In genomic region chr22:41647771-41648170, GRCh38 we compare ENCODE assay signal across 21 cellular contexts. TPM values are rescaled to one million over a fixed set of nuclear protein-coding genes. Genes with fewer than 3 reads are reported as not detected.
DNase-seq lines count a peak whose midpoint lies in the region; ATAC-seq and TF ChIP-seq lines count a peak whose summit lies in the region.
"Had no signal": no experiment of that assay in that cellular context is flagged by ENCODE, and none has a peak within 500 bp of the region (broad histone marks: within the 10 kb centered on the region; RNA-seq: fewer than 3 reads in every experiment).

No MANE protein-coding gene starts in this region.

- intact Hi-C loops in esophagus squamous epithelium (cut with DNase I) = no loop called here

- 76 to 94% methylated on average over 2 of the region's 3 CpGs for WGBS in esophagus squamous epithelium, 2 donors

- H3K4me3 Mint-ChIP-seq in activated T-cell treated with anti-CD3 and anti-CD28 coated beads, Interleukin-2, amount 50 U/mL, for 72 hours = no peak overlapping the region
- H3K4me3 Mint-ChIP-seq in activated naive CD8-positive, alpha-beta T cell = no peak overlapping the region
- H3K4me3 Mint-ChIP-seq in activated naive CD8-positive, alpha-beta T cell treated with anti-CD3 and anti-CD28 coated beads, Interleukin-2, amount 50 U/mL, for 24 hours = no peak overlapping the region
- no peak overlapping the region for H3K4me3 Mint-ChIP-seq in activated T-helper 17 cell treated with anti-CD3 and anti-CD28 coated beads, Interleukin-2, amount 50 U/mL, for 72 hours
- H3K4me3 Mint-ChIP-seq in memory B cell = no peak overlapping the region
- H3K4me3 Mint-ChIP-seq: CD4-positive, CD25-positive, alpha-beta regulatory T cell; CD8-positive, alpha-beta memory T cell; GM23338; HFFc6 had no signal

- H3K27me3 Mint-ChIP-seq in activated T-cell treated with anti-CD3 and anti-CD28 coated beads, Interleukin-2, amount 50 U/mL, for 72 hours (ENCODE audit: low read depth) = no peaks in the 10 kb centered on the region
- H3K27me3 Mint-ChIP-seq in activated naive CD8-positive, alpha-beta T cell = no peaks in the 10 kb centered on the region
- H3K27me3 Mint-ChIP-seq in activated naive CD8-positive, alpha-beta T cell treated with anti-CD3 and anti-CD28 coated beads, Interleukin-2, amount 50 U/mL, for 24 hours = no peaks in the 10 kb centered on the region
- no peaks in the 10 kb centered on the region for H3K27me3 Mint-ChIP-seq in activated T-helper 17 cell treated with anti-CD3 and anti-CD28 coated beads, Interleukin-2, amount 50 U/mL, for 72 hours
- no peaks in the 10 kb centered on the region for H3K27me3 Mint-ChIP-seq in memory B cell
- H3K27me3 Mint-ChIP-seq: CD4-positive, CD25-positive, alpha-beta regulatory T cell; CD8-positive, alpha-beta memory T cell had no signal

- DNase-seq in activated T-cell treated with anti-CD3 and anti-CD28 coated beads, Interleukin-2, amount 50 U/mL, for 72 hours = no peak
- DNase-seq in activated T-cell treated with anti-CD3 and anti-CD28 coated beads, Interleukin-2, amount 50 U/mL, for 1 hour = no peak
- no peak for DNase-seq in activated naive CD8-positive, alpha-beta T cell treated with anti-CD3 and anti-CD28 coated beads, Interleukin-2, amount 50 U/mL, for 24 hours
- no peak for DNase-seq in memory B cell (ENCODE audit: low spot score in 2 of 2)
- DNase-seq in esophagus squamous epithelium (lab: John Stamatoyannopoulos, UW) = no peak
- DNase-seq: ACHN; BE2C; C1 segment of cervical spinal cord; CD8-positive, alpha-beta memory T cell; COR-L47; DMS 273 treated with DMSO at 0.1 percent for 48 hours; DMS53; DND-41; HFFc6 had no signal

- H3K4me1 ChIP-seq in esophagus squamous epithelium = no peaks in the 10 kb centered on the region
- H3K4me1 ChIP-seq: BE2C had no signal

- no peaks in the 10 kb centered on the region for H3K27me3 ChIP-seq in esophagus squamous epithelium
- H3K27me3 ChIP-seq: BE2C had no signal

- H3K9me3 Mint-ChIP-seq in activated T-cell treated with anti-CD3 and anti-CD28 coated beads, Interleukin-2, amount 50 U/mL, for 72 hours = no peaks in the 10 kb centered on the region
- no peaks in the 10 kb centered on the region for H3K9me3 Mint-ChIP-seq in activated naive CD8-positive, alpha-beta T cell (ENCODE audit: low read depth)
- no peaks in the 10 kb centered on the region for H3K9me3 Mint-ChIP-seq in activated naive CD8-positive, alpha-beta T cell treated with anti-CD3 and anti-CD28 coated beads, Interleukin-2, amount 50 U/mL, for 24 hours
- H3K9me3 Mint-ChIP-seq in activated T-helper 17 cell treated with anti-CD3 and anti-CD28 coated beads, Interleukin-2, amount 50 U/mL, for 72 hours = no peaks in the 10 kb centered on the region
- H3K9me3 Mint-ChIP-seq in memory B cell = no peaks in the 10 kb centered on the region
- H3K9me3 Mint-ChIP-seq: CD4-positive, CD25-positive, alpha-beta regulatory T cell; CD8-positive, alpha-beta memory T cell; GM23338; HFFc6 had no signal

- H3K36me3 Mint-ChIP-seq in activated T-cell treated with anti-CD3 and anti-CD28 coated beads, Interleukin-2, amount 50 U/mL, for 72 hours (ENCODE audit: insufficient read depth in 2 of 2) = peaks cover 13 to 33% of the 10 kb centered on the region in 2 donors
- H3K36me3 Mint-ChIP-seq in activated naive CD8-positive, alpha-beta T cell = no peaks in the 10 kb centered on the region
- H3K36me3 Mint-ChIP-seq in activated naive CD8-positive, alpha-beta T cell treated with anti-CD3 and anti-CD28 coated beads, Interleukin-2, amount 50 U/mL, for 24 hours (ENCODE audit: low read depth) = peaks cover 59% of the 10 kb centered on the region
- H3K36me3 Mint-ChIP-seq in activated T-helper 17 cell treated with anti-CD3 and anti-CD28 coated beads, Interleukin-2, amount 50 U/mL, for 72 hours (ENCODE audit: low read depth) = peaks cover 94% of the 10 kb centered on the region
- H3K36me3 Mint-ChIP-seq in memory B cell = peaks cover 20% of the 10 kb centered on the region

- H3K4me1 Mint-ChIP-seq in activated T-cell treated with anti-CD3 and anti-CD28 coated beads, Interleukin-2, amount 50 U/mL, for 72 hours (ENCODE audit: low read depth) = peaks cover 6% of the 10 kb centered on the region
- peaks cover 14% of the 10 kb centered on the region for H3K4me1 Mint-ChIP-seq in activated naive CD8-positive, alpha-beta T cell (ENCODE audit: low read depth)
- peaks cover 9% of the 10 kb centered on the region for H3K4me1 Mint-ChIP-seq in activated naive CD8-positive, alpha-beta T cell treated with anti-CD3 and anti-CD28 coated beads, Interleukin-2, amount 50 U/mL, for 24 hours
- peaks cover 6% of the 10 kb centered on the region for H3K4me1 Mint-ChIP-seq in activated T-helper 17 cell treated with anti-CD3 and anti-CD28 coated beads, Interleukin-2, amount 50 U/mL, for 72 hours
- peaks cover 3% of the 10 kb centered on the region for H3K4me1 Mint-ChIP-seq in memory B cell
- H3K4me1 Mint-ChIP-seq: GM23338 had no signal

- no peak overlapping the region for H3K4me3 ChIP-seq in esophagus squamous epithelium
- H3K4me3 ChIP-seq: GM12878, GM23338 had no signal

- H3K36me3 ChIP-seq in esophagus squamous epithelium = peaks cover 18 to 100% (median 40%) of the 10 kb centered on the region in 3 donors

- no peak for ATAC-seq in activated T-cell treated with anti-CD3 and anti-CD28 coated beads, Interleukin-2, amount 50 U/mL, for 72 hours (replicated peaks in 1 of 2)
- no peak for ATAC-seq in activated naive CD8-positive, alpha-beta T cell treated with anti-CD3 and anti-CD28 coated beads, Interleukin-2, amount 50 U/mL, for 24 hours
- no peak for ATAC-seq in activated T-helper 17 cell treated with anti-CD3 and anti-CD28 coated beads, Interleukin-2, amount 50 U/mL, for 72 hours (replicated peaks)
- ATAC-seq in memory B cell (ENCODE audit: low read depth) (no peak), HG03108 (IDR thresholded peaks at IDR 0.05; ENCODE audit: unreplicated experiment) (no peak)
- ATAC-seq: GM12878, GM23338 had no signal

- H3K27ac ChIP-seq in esophagus squamous epithelium = no peak overlapping the region

- peak overlapping the region; percentile 54 for H3K27ac Mint-ChIP-seq in activated T-cell treated with anti-CD3 and anti-CD28 coated beads, Interleukin-2, amount 50 U/mL, for 72 hours
- peak overlapping the region; percentile 66 for H3K27ac Mint-ChIP-seq in activated naive CD8-positive, alpha-beta T cell
- H3K27ac Mint-ChIP-seq in activated naive CD8-positive, alpha-beta T cell treated with anti-CD3 and anti-CD28 coated beads, Interleukin-2, amount 50 U/mL, for 24 hours = no peak overlapping the region
- peak overlapping the region; percentile 20 for H3K27ac Mint-ChIP-seq in activated T-helper 17 cell treated with anti-CD3 and anti-CD28 coated beads, Interleukin-2, amount 50 U/mL, for 72 hours
- H3K27ac Mint-ChIP-seq in memory B cell = peak overlapping the region; percentile 69
- H3K27ac Mint-ChIP-seq: GM23338 had no signal

- no peaks in the 10 kb centered on the region for H3K9me3 ChIP-seq in esophagus squamous epithelium
- H3K9me3 ChIP-seq: BE2C had no signal

- TF ChIP-seq POLR2A in esophagus squamous epithelium (IDR thresholded peaks at IDR 0.05) = no peak

- TF ChIP-seq CTCF in esophagus squamous epithelium (IDR thresholded peaks at IDR 0.05) = no peak

RNA-seq across cellular contexts. Expression of gene XRCC6, which starts 26.7 kb away (rescaled TPM):
- 100 to 1,000 TPM; 271 to 315 TPM for total RNA-seq in activated T-cell treated with anti-CD3 and anti-CD28 coated beads, Interleukin-2, amount 50 U/mL, for 72 hours
- 100 to 1,000 TPM; 237 to 428 TPM for total RNA-seq in activated T-helper 17 cell treated with anti-CD3 and anti-CD28 coated beads, Interleukin-2, amount 50 U/mL, for 72 hours
- 100 to 1,000 TPM; 161 to 295 (median 222) TPM for total RNA-seq in esophagus squamous epithelium

RNA-seq across cellular contexts. Expression of gene DESI1, which starts 26.9 kb away (rescaled TPM):
- total RNA-seq in activated T-cell treated with anti-CD3 and anti-CD28 coated beads, Interleukin-2, amount 50 U/mL, for 72 hours = 10 to 100 TPM; 52.6 to 65.7 TPM
- 10 to 100 TPM; 31.1 to 60.3 TPM for total RNA-seq in activated T-helper 17 cell treated with anti-CD3 and anti-CD28 coated beads, Interleukin-2, amount 50 U/mL, for 72 hours
- total RNA-seq in esophagus squamous epithelium = 10 to 100 TPM; 22.1 to 34.9 (median 28.4) TPM

RNA-seq across cellular contexts. Expression of gene SNU13, which starts 40.9 kb away (rescaled TPM):
- 100 to 1,000 TPM; 187 to 210 TPM for total RNA-seq in activated T-cell treated with anti-CD3 and anti-CD28 coated beads, Interleukin-2, amount 50 U/mL, for 72 hours
- total RNA-seq in activated T-helper 17 cell treated with anti-CD3 and anti-CD28 coated beads, Interleukin-2, amount 50 U/mL, for 72 hours = 100 to 1,000 TPM; 175 to 256 TPM
- total RNA-seq in esophagus squamous epithelium = 100 to 1,000 TPM in 2 of 4 donors, 10 to 100 TPM in 2; 71.0 to 128 (median 106) TPM

RNA-seq across cellular contexts. Expression of gene MEI1, which starts 51.5 kb away (rescaled TPM):
- 10 to 100 TPM; 72.3 to 73.0 TPM for total RNA-seq in activated T-cell treated with anti-CD3 and anti-CD28 coated beads, Interleukin-2, amount 50 U/mL, for 72 hours
- 10 to 100 TPM; 39.8 to 40.1 TPM for total RNA-seq in activated T-helper 17 cell treated with anti-CD3 and anti-CD28 coated beads, Interleukin-2, amount 50 U/mL, for 72 hours
- total RNA-seq in esophagus squamous epithelium = 1 to 10 TPM in 1 of 4 donors, under 1 TPM in 3; 0.09 to 1.3 (median 0.52) TPM
- total RNA-seq: G401 had no signal

RNA-seq across cellular contexts. Expression of gene PMM1, which starts 58.1 kb away (rescaled TPM):
- total RNA-seq in activated T-cell treated with anti-CD3 and anti-CD28 coated beads, Interleukin-2, amount 50 U/mL, for 72 hours = 10 to 100 TPM; 84.3 to 86.2 TPM
- 10 to 100 TPM; 41.0 to 54.7 TPM for total RNA-seq in activated T-helper 17 cell treated with anti-CD3 and anti-CD28 coated beads, Interleukin-2, amount 50 U/mL, for 72 hours
- total RNA-seq in esophagus squamous epithelium = 10 to 100 TPM; 17.9 to 65.2 (median 49.5) TPM
